22 cellular contexts compared by ENCODE assay signal in the genomic region with DNA sequence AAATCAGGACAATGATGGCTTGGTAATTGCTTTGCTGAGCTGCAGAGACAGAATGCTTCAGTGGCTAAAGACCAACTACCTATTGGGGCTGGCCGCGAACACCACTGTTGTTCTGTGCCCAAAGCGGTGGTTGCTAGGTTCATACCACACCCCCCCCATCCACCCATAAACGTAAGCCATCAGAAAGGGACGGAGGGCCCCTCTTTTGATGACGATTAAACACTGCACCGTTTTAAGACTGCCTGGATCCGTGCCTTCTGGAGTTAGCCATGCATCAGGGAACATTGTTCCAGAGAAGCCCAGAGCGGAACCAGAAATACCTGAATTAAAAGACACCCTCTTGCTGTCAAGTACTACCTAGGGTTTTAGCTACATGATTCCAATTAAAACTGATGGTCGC.
DNase-seq lines count a peak whose midpoint lies in the region; ATAC-seq and TF ChIP-seq lines count a peak whose summit lies in the region.
"Had no signal": no experiment of that assay in that cellular context is flagged by ENCODE, and none has a peak within 500 bp of the region (broad histone marks: within the 10 kb centered on the region; RNA-seq: fewer than 3 reads in every experiment).

No MANE protein-coding gene starts in this region.

- no peaks in the 10 kb centered on the region for H4K20me1 ChIP-seq in SK-N-SH (ENCODE audit: insufficient read depth)

- H3K27ac ChIP-seq in cingulate gyrus (ENCODE audit: low read depth, low read length): peak overlapping the region; percentile 54
- no peak overlapping the region for H3K27ac ChIP-seq in SK-N-SH (ENCODE audit: low read depth in 2 of 2, low read length in 1 of 2)
- H3K27ac ChIP-seq: RWPE1 had no signal

- no peaks in the 10 kb centered on the region; the same call in 1 of the 2 replicates for H3K27me3 ChIP-seq in SK-N-SH (ENCODE audit: insufficient read depth)

- no peak for ATAC-seq in GM18519 (IDR thresholded peaks at IDR 0.05; ENCODE audit: low FRiP score, unreplicated experiment)
- no peak for ATAC-seq in HG03039 (IDR thresholded peaks at IDR 0.05; ENCODE audit: unreplicated experiment)
- ATAC-seq: HCT116, HepG2, Panc1 had no signal

- POLR2A ChIA-PET in SK-N-SH (lab: Yijun Ruan, JAX): no interaction called here

- no peak overlapping the region for H3K4me2 ChIP-seq in SK-N-SH

- DNase-seq in astrocyte of the hippocampus (ENCODE audit: low read depth, low spot score) (peak; percentile 15), left kidney (ENCODE audit: low read depth, low spot score) (peak; percentile 45), SK-N-SH (no peak), activated T-cell treated with anti-CD3 and anti-CD28 coated beads for 4 hours (no peak)
- DNase-seq: CD8-positive, alpha-beta memory T cell; DMS 273 treated with DMSO at 0.1 percent for 48 hours; DMS79; Karpas-422; NCI-H1092; NCI-H1417 treated with DMSO at 0.1 percent for 48 hours; NCI-H187; NCI-H2081 treated with DMSO at 0.1 percent for 48 hours; NCI-H510A; NCI-H69; SHP77 had no signal

- no peak for TF ChIP-seq RAD21 in SK-N-SH (IDR thresholded peaks at IDR 0.05; ENCODE audit: low read length)

- no peaks in the 10 kb centered on the region for H3F3A ChIP-seq in SK-N-SH (replicated peaks; ENCODE audit: insufficient read depth)

- no peak overlapping the region for H2AFZ ChIP-seq in SK-N-SH (ENCODE audit: low read depth)

- 57% methylated on average over 8 of the region's 10 CpGs for WGBS in SK-N-SH (ENCODE audit: low lambda C conversion rate)

- no peaks in the 10 kb centered on the region for H3K4me1 ChIP-seq in SK-N-SH (ENCODE audit: control insufficient read depth in 1 of 2, insufficient read depth in 2 of 2, low read depth in 1 of 2, low read length in 1 of 2)

- no peak overlapping the region for H3K9ac ChIP-seq in SK-N-SH

- no peaks in the 10 kb centered on the region for H3K36me3 ChIP-seq in SK-N-SH (replicated peaks in 1 of 2; ENCODE audit: control insufficient read depth in 1 of 2, insufficient read depth in 2 of 2, low read length in 1 of 2)

- H3K9me3 ChIP-seq in SK-N-SH: no peaks in the 10 kb centered on the region

- no peaks in the 10 kb centered on the region for H3K9me2 ChIP-seq in SK-N-SH

- H3K79me2 ChIP-seq in SK-N-SH (ENCODE audit: insufficient read depth): no peaks in the 10 kb centered on the region

- no peak overlapping the region for H3K4me3 ChIP-seq in SK-N-SH (ENCODE audit: low read depth in 2 of 2, low read length in 1 of 2)

- CTCF ChIA-PET in SK-N-SH (lab: Yijun Ruan, JAX): no interaction called here

- no peak for TF ChIP-seq EP300 in SK-N-SH (IDR thresholded peaks at IDR 0.05; ENCODE audit: borderline replicate concordance in 1 of 2, low read depth in 1 of 2, low read length in 1 of 2)

- TF ChIP-seq CTCF in SK-N-SH (IDR thresholded peaks at IDR 0.05): no peak

TF ChIP-seq in SK-N-SH, 30 proteins besides CTCF, POLR2A, EP300 and RAD21:
- TF ChIP-seq ELF1 (IDR thresholded peaks at IDR 0.05): no peak
- no peak for TF ChIP-seq SIN3A (IDR thresholded peaks at IDR 0.05; ENCODE audit: borderline replicate concordance, low read depth, low read length)
- TF ChIP-seq, protein P1, sequence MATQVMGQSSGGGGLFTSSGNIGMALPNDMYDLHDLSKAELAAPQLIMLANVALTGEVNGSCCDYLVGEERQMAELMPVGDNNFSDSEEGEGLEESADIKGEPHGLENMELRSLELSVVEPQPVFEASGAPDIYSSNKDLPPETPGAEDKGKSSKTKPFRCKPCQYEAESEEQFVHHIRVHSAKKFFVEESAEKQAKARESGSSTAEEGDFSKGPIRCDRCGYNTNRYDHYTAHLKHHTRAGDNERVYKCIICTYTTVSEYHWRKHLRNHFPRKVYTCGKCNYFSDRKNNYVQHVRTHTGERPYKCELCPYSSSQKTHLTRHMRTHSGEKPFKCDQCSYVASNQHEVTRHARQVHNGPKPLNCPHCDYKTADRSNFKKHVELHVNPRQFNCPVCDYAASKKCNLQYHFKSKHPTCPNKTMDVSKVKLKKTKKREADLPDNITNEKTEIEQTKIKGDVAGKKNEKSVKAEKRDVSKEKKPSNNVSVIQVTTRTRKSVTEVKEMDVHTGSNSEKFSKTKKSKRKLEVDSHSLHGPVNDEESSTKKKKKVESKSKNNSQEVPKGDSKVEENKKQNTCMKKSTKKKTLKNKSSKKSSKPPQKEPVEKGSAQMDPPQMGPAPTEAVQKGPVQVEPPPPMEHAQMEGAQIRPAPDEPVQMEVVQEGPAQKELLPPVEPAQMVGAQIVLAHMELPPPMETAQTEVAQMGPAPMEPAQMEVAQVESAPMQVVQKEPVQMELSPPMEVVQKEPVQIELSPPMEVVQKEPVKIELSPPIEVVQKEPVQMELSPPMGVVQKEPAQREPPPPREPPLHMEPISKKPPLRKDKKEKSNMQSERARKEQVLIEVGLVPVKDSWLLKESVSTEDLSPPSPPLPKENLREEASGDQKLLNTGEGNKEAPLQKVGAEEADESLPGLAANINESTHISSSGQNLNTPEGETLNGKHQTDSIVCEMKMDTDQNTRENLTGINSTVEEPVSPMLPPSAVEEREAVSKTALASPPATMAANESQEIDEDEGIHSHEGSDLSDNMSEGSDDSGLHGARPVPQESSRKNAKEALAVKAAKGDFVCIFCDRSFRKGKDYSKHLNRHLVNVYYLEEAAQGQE (IDR thresholded peaks at IDR 0.05; ENCODE audit: low read depth, low read length): no peak
- no peak for TF ChIP-seq GATA2 (CRISPR knock-in tag; IDR thresholded peaks at IDR 0.05)
- no peak for TF ChIP-seq MXI1 (IDR thresholded peaks at IDR 0.05; ENCODE audit: low read depth, low read length)
- no peak for TF ChIP-seq EZH2phosphoT487 (IDR thresholded peaks at IDR 0.05; ENCODE audit: borderline replicate concordance, low read depth)
- no peak for TF ChIP-seq FOSL2 (IDR thresholded peaks at IDR 0.05; ENCODE audit: borderline replicate concordance, low read depth)
- TF ChIP-seq PBX3 (IDR thresholded peaks at IDR 0.05): no peak
- no peak for TF ChIP-seq FOXM1 (IDR thresholded peaks at IDR 0.05; ENCODE audit: low read depth)
- no peak for TF ChIP-seq FOXJ3 (CRISPR knock-in tag; IDR thresholded peaks at IDR 0.05)
- TF ChIP-seq RCOR1 (IDR thresholded peaks at IDR 0.05; ENCODE audit: low read length): no peak
- no peak for TF ChIP-seq RFX5 (IDR thresholded peaks at IDR 0.05; ENCODE audit: low read length)
- TF ChIP-seq TEAD4 (IDR thresholded peaks at IDR 0.05; ENCODE audit: borderline replicate concordance, insufficient read depth): no peak
- TF ChIP-seq MEF2A (IDR thresholded peaks at IDR 0.05; ENCODE audit: borderline replicate concordance, low read depth): no peak
- TF ChIP-seq GABPA (IDR thresholded peaks at IDR 0.05; ENCODE audit: low read depth): no peak
- no peak for TF ChIP-seq YY1 (IDR thresholded peaks at IDR 0.05; ENCODE audit: low read depth)
- TF ChIP-seq POLR2AphosphoS5 (IDR thresholded peaks at IDR 0.05; ENCODE audit: low read depth, low read length): no peak

Comparison
In these comparisons a context has a peak if more than half of its experiments do, and no peak if none do; other contexts are left out.
1. DNase-seq: peak in astrocyte of the hippocampus (single experiment) and left kidney (single experiment); none in SK-N-SH (single experiment) and activated T-cell treated with anti-CD3 and anti-CD28 coated beads for 4 hours (single experiment).